ENCODE assay signal across 24 cellular contexts in genomic region chr22:38741576-38741975, GRCh38. TPM values are rescaled to one million over a fixed set of nuclear protein-coding genes. Genes with fewer than 3 reads are reported as not detected.
DNase-seq lines count a peak whose midpoint lies in the region; ATAC-seq and TF ChIP-seq lines count a peak whose summit lies in the region.
"Had no signal": no experiment of that assay in that cellular context is flagged by ENCODE, and none has a peak within 500 bp of the region (broad histone marks: within the 10 kb centered on the region; RNA-seq: fewer than 3 reads in every experiment).

No MANE protein-coding gene starts in this region.

- ATAC-seq in activated naive CD8-positive, alpha-beta T cell treated with anti-CD3 and anti-CD28 coated beads, Interleukin-2, amount 10 ng/mL, durations not matched to agents 7 days and 5 days (ENCODE audit: low read depth), result no peak
- ATAC-seq: activated CD4-positive, CD25-positive, alpha-beta regulatory T cell treated with anti-CD3 and anti-CD28 coated beads, Interleukin-2, amount 50 U/mL, for 24 hours had no signal

- H2AFZ ChIP-seq in osteoblast (ENCODE audit: low read length), result no peak overlapping the region

- intact Hi-C loops in lower leg skin (cut with DNase I; ENCODE audit: low total_unique reads), result no loop called here

- TF ChIP-seq CTCF in osteoblast (IDR thresholded peaks at IDR 0.05; ENCODE audit: extremely low read depth, low read depth, low read length) (no peak), suprapubic skin (IDR thresholded peaks at IDR 0.05) (no peak), lower leg skin (IDR thresholded peaks at IDR 0.05) (no peak), GM10266 (IDR thresholded peaks at IDR 0.05; ENCODE audit: control insufficient read depth, insufficient read depth, low read depth, missing control alignments) (no peak)

- CTCF ChIA-PET in activated naive CD4-positive, alpha-beta T cell treated with anti-CD3 and anti-CD28 coated beads, Interleukin-2, amount 10 ng/mL, durations not matched to agents 7 days and 5 days (lab: Charles Lee), result no interaction called here
- CTCF ChIA-PET in CD8-positive, alpha-beta memory T cell (lab: Charles Lee), result interaction anchor here (2.0 kb wide), 1 partner anchor 10 kb away, joined by 9 read pairs; no protein-coding TSS in a partner anchor

- no peaks in the 10 kb centered on the region for H3K9me3 ChIP-seq in CD8-positive, alpha-beta memory T cell (ENCODE audit: low read length)
- H3K9me3 ChIP-seq in osteoblast (ENCODE audit: low read depth, low read length) (no peaks in the 10 kb centered on the region), suprapubic skin (no peaks in the 10 kb centered on the region)
- H3K9me3 ChIP-seq: spleen had no signal

- peaks cover 3% of the 10 kb centered on the region for H4K20me1 ChIP-seq in osteoblast (ENCODE audit: insufficient read depth, low read length)

- H3K4me3 Mint-ChIP-seq in activated naive CD4-positive, alpha-beta T cell treated with anti-CD3 and anti-CD28 coated beads, Interleukin-2, amount 10 ng/mL, durations not matched to agents 7 days and 5 days, result no peak overlapping the region
- no peak overlapping the region for H3K4me3 Mint-ChIP-seq in CD8-positive, alpha-beta memory T cell
- H3K4me3 Mint-ChIP-seq in activated naive CD8-positive, alpha-beta T cell treated with anti-CD3 and anti-CD28 coated beads, Interleukin-2, amount 10 ng/mL, durations not matched to agents 7 days and 5 days, result no peak overlapping the region
- H3K4me3 Mint-ChIP-seq: brain, CD14-positive monocyte had no signal

- H3K9me3 Mint-ChIP-seq in activated naive CD4-positive, alpha-beta T cell treated with anti-CD3 and anti-CD28 coated beads, Interleukin-2, amount 10 ng/mL, durations not matched to agents 7 days and 5 days, result no peaks in the 10 kb centered on the region
- no peaks in the 10 kb centered on the region for H3K9me3 Mint-ChIP-seq in CD8-positive, alpha-beta memory T cell
- no peaks in the 10 kb centered on the region for H3K9me3 Mint-ChIP-seq in activated naive CD8-positive, alpha-beta T cell treated with anti-CD3 and anti-CD28 coated beads, Interleukin-2, amount 10 ng/mL, durations not matched to agents 7 days and 5 days
- H3K9me3 Mint-ChIP-seq: brain, CD14-positive monocyte had no signal

- peaks cover 63% of the 10 kb centered on the region for H3K4me1 ChIP-seq in CD8-positive, alpha-beta memory T cell (ENCODE audit: insufficient read depth, low read length)
- H3K4me1 ChIP-seq in osteoblast (ENCODE audit: insufficient read depth, low read length) (no peaks in the 10 kb centered on the region), suprapubic skin (no peaks in the 10 kb centered on the region)

- no peaks in the 10 kb centered on the region for H3K79me2 ChIP-seq in osteoblast (ENCODE audit: insufficient read depth, low read length)

- peaks cover 62% of the 10 kb centered on the region for H3K4me1 Mint-ChIP-seq in activated naive CD4-positive, alpha-beta T cell treated with anti-CD3 and anti-CD28 coated beads, Interleukin-2, amount 10 ng/mL, durations not matched to agents 7 days and 5 days
- H3K4me1 Mint-ChIP-seq in CD8-positive, alpha-beta memory T cell, result peaks cover 35 to 76% (median 38%) of the 10 kb centered on the region in 3 donors
- peaks cover 22% of the 10 kb centered on the region for H3K4me1 Mint-ChIP-seq in activated naive CD8-positive, alpha-beta T cell treated with anti-CD3 and anti-CD28 coated beads, Interleukin-2, amount 10 ng/mL, durations not matched to agents 7 days and 5 days
- H3K4me1 Mint-ChIP-seq: brain, CD14-positive monocyte had no signal

- TF ChIP-seq EP300 in suprapubic skin (IDR thresholded peaks at IDR 0.05), result no peak

- no peak overlapping the region for H3K27ac ChIP-seq in CD8-positive, alpha-beta memory T cell (ENCODE audit: low read depth, low read length)
- H3K27ac ChIP-seq in osteoblast (ENCODE audit: low read depth, low read length), result no peak overlapping the region
- no peak overlapping the region for H3K27ac ChIP-seq in suprapubic skin
- H3K27ac ChIP-seq: coronary artery, HL-60 had no signal

- no peak overlapping the region for H3K4me3 ChIP-seq in CD8-positive, alpha-beta memory T cell (ENCODE audit: low read length)
- H3K4me3 ChIP-seq in osteoblast (ENCODE audit: insufficient read depth, low read length) (no peak overlapping the region), suprapubic skin (no peak overlapping the region), lower leg skin (ENCODE audit: low read depth, poor library complexity, severe bottlenecking) (no peak overlapping the region)
- H3K4me3 ChIP-seq: coronary artery, lung, spleen had no signal

- TF ChIP-seq POLR2A in suprapubic skin (IDR thresholded peaks at IDR 0.05) (no peak), lower leg skin (IDR thresholded peaks at IDR 0.05) (no peak)

- peak overlapping the region; percentile 80 for H3K27ac Mint-ChIP-seq in activated naive CD4-positive, alpha-beta T cell treated with anti-CD3 and anti-CD28 coated beads, Interleukin-2, amount 10 ng/mL, durations not matched to agents 7 days and 5 days
- peak overlapping the region in 7 of 8 donors; percentile 45 to 93 (median 72) for H3K27ac Mint-ChIP-seq in CD8-positive, alpha-beta memory T cell
- peak overlapping the region; percentile 67 for H3K27ac Mint-ChIP-seq in activated naive CD8-positive, alpha-beta T cell treated with anti-CD3 and anti-CD28 coated beads, Interleukin-2, amount 10 ng/mL, durations not matched to agents 7 days and 5 days

- no peaks in the 10 kb centered on the region for H3K27me3 Mint-ChIP-seq in activated naive CD4-positive, alpha-beta T cell treated with anti-CD3 and anti-CD28 coated beads, Interleukin-2, amount 10 ng/mL, durations not matched to agents 7 days and 5 days
- no peaks in the 10 kb centered on the region for H3K27me3 Mint-ChIP-seq in CD8-positive, alpha-beta memory T cell
- H3K27me3 Mint-ChIP-seq in activated naive CD8-positive, alpha-beta T cell treated with anti-CD3 and anti-CD28 coated beads, Interleukin-2, amount 10 ng/mL, durations not matched to agents 7 days and 5 days, result no peaks in the 10 kb centered on the region
- H3K27me3 Mint-ChIP-seq: brain had no signal

- no peak for DNase-seq in activated naive CD4-positive, alpha-beta T cell treated with anti-CD3 and anti-CD28 coated beads, Interleukin-2, amount 10 ng/mL, durations not matched to agents 7 days and 5 days
- no peak for DNase-seq in activated naive CD4-positive, alpha-beta T cell (lab: John Stamatoyannopoulos, UW)
- DNase-seq in CD8-positive, alpha-beta memory T cell, result peak in 1 of 5 donors; percentile 18
- no peak for DNase-seq in activated naive CD8-positive, alpha-beta T cell treated with anti-CD3 and anti-CD28 coated beads, Interleukin-2, amount 10 ng/mL, durations not matched to agents 7 days and 5 days
- DNase-seq in osteoblast (ENCODE audit: insufficient read length, low spot score, missing footprints) (peak; percentile 53), suprapubic skin (ENCODE audit: low spot score in 2 of 2) (no peak), lower leg skin (ENCODE audit: low spot score in 2 of 2) (no peak), GM10266 (ENCODE audit: extremely low spot score) (no peak)
- DNase-seq: ACHN; DMS153; GF-D8; glutamatergic neuron; IMR-90; NCI-H1417 treated with DMSO at 0.1 percent for 48 hours; NCI-H510A; occipital lobe; spleen; stimulated activated CD4-positive, alpha-beta T cell treated with anti-CD3 and anti-CD28 coated beads, Interleukin-4, amount 100 ng/mL, for 4 hours had no signal

- POLR2A ChIA-PET in CD8-positive, alpha-beta memory T cell (lab: Charles Lee), result interaction anchor here (2.0 to 13.9 kb wide), 2 partner anchors 8 to 9 kb away, joined by 31 to 275 read pairs; partner anchors contain the start of gene SUN2
- POLR2A ChIA-PET in activated naive CD8-positive, alpha-beta T cell treated with anti-CD3 and anti-CD28 coated beads, Interleukin-2, amount 10 ng/mL, durations not matched to agents 7 days and 5 days (lab: Charles Lee), result interaction anchor here (0.7 to 16.1 kb wide), 3 partner anchors 9 to 22 kb away, joined by 3 to 386 read pairs (median 40); partner anchors contain the start of gene SUN2

- peaks cover 98% of the 10 kb centered on the region for H3K36me3 ChIP-seq in CD8-positive, alpha-beta memory T cell (ENCODE audit: insufficient read depth, low read length)
- peaks cover 84% of the 10 kb centered on the region for H3K36me3 ChIP-seq in osteoblast (ENCODE audit: insufficient read depth, low read length)
- H3K36me3 ChIP-seq in suprapubic skin, result peaks cover 99% of the 10 kb centered on the region

- 96% methylated on average over 10 of the region's 10 CpGs for WGBS in suprapubic skin
- 96% methylated on average over 10 of the region's 10 CpGs for WGBS in lower leg skin, 2 donors

- H3K4me2 ChIP-seq in osteoblast (ENCODE audit: insufficient read depth, low read length), result no peak overlapping the region

- peaks cover 82% of the 10 kb centered on the region for H3K36me3 Mint-ChIP-seq in activated naive CD4-positive, alpha-beta T cell treated with anti-CD3 and anti-CD28 coated beads, Interleukin-2, amount 10 ng/mL, durations not matched to agents 7 days and 5 days
- peaks cover 15 to 99% (median 18%) of the 10 kb centered on the region in 3 donors for H3K36me3 Mint-ChIP-seq in CD8-positive, alpha-beta memory T cell
- peaks cover 46% of the 10 kb centered on the region for H3K36me3 Mint-ChIP-seq in activated naive CD8-positive, alpha-beta T cell treated with anti-CD3 and anti-CD28 coated beads, Interleukin-2, amount 10 ng/mL, durations not matched to agents 7 days and 5 days

- H3K27me3 ChIP-seq in CD8-positive, alpha-beta memory T cell (ENCODE audit: insufficient read depth, low read length, poor library complexity, severe bottlenecking), result no peaks in the 10 kb centered on the region
- H3K27me3 ChIP-seq in osteoblast (ENCODE audit: insufficient read depth, low read length), result no peaks in the 10 kb centered on the region
- no peaks in the 10 kb centered on the region for H3K27me3 ChIP-seq in suprapubic skin
- H3K27me3 ChIP-seq: spleen had no signal

RNA-seq across cellular contexts. Expression of gene SUN2, which starts 14.2 kb away (rescaled TPM):
- 100 to 1,000 TPM; 168 to 185 TPM for total RNA-seq in CD8-positive, alpha-beta memory T cell
- 753 TPM for polyA plus RNA-seq in CD8-positive, alpha-beta memory T cell
- total RNA-seq in activated naive CD8-positive, alpha-beta T cell treated with anti-CD3 and anti-CD28 coated beads, Interleukin-2, amount 10 ng/mL, durations not matched to agents 7 days and 5 days, result 100 to 1,000 TPM; 607 to 626 TPM
- total RNA-seq in osteoblast (95.2 and 105 TPM in 2 replicates), suprapubic skin (100 to 1,000 TPM; 186 to 262 (median 232) TPM), lower leg skin (100 to 1,000 TPM; 231 to 344 (median 282) TPM)

RNA-seq across cellular contexts. Expression of gene GTPBP1, which starts 35.8 kb away (rescaled TPM):
- total RNA-seq in CD8-positive, alpha-beta memory T cell, result 10 to 100 TPM; 62.7 to 63.7 TPM
- 28.2 TPM for polyA plus RNA-seq in CD8-positive, alpha-beta memory T cell
- 10 to 100 TPM; 98.6 TPM for total RNA-seq in activated naive CD8-positive, alpha-beta T cell treated with anti-CD3 and anti-CD28 coated beads, Interleukin-2, amount 10 ng/mL, durations not matched to agents 7 days and 5 days
- total RNA-seq in osteoblast (28.3 and 34.7 TPM in 2 replicates), suprapubic skin (100 to 1,000 TPM in 1 of 4 donors, 10 to 100 TPM in 3; 73.0 to 100 (median 76.8) TPM), lower leg skin (10 to 100 TPM; 53.1 to 79.9 (median 72.7) TPM)

RNA-seq across cellular contexts. Expression of gene JOSD1, which starts 40.8 kb away (rescaled TPM):
- total RNA-seq in CD8-positive, alpha-beta memory T cell, result 10 to 100 TPM; 86.0 to 96.4 TPM
- 9.3 TPM for polyA plus RNA-seq in CD8-positive, alpha-beta memory T cell
- total RNA-seq in activated naive CD8-positive, alpha-beta T cell treated with anti-CD3 and anti-CD28 coated beads, Interleukin-2, amount 10 ng/mL, durations not matched to agents 7 days and 5 days, result 10 to 100 TPM; 59.1 to 61.6 TPM
- total RNA-seq in osteoblast (82.2 and 86.1 TPM in 2 replicates), suprapubic skin (10 to 100 TPM; 51.4 to 87.4 (median 62.3) TPM), lower leg skin (10 to 100 TPM; 52.0 to 90.6 (median 68.0) TPM)

RNA-seq across cellular contexts. Expression of gene DNAL4, which starts 52.4 kb away (rescaled TPM):
- total RNA-seq in CD8-positive, alpha-beta memory T cell, result 1 to 10 TPM; 9.1 to 9.6 TPM
- polyA plus RNA-seq in CD8-positive, alpha-beta memory T cell, result 12.3 TPM
- total RNA-seq in activated naive CD8-positive, alpha-beta T cell treated with anti-CD3 and anti-CD28 coated beads, Interleukin-2, amount 10 ng/mL, durations not matched to agents 7 days and 5 days, result 10 to 100 TPM in 1 of 2 experiments, 1 to 10 TPM in 1; 9.3 to 12.0 TPM
- total RNA-seq in osteoblast (15.9 and 17.0 TPM in 2 replicates), suprapubic skin (10 to 100 TPM; 21.8 to 27.7 (median 27.6) TPM), lower leg skin (10 to 100 TPM; 15.3 to 24.2 (median 23.7) TPM)

RNA-seq across cellular contexts. Expression of gene TOMM22, which starts 59.8 kb away (rescaled TPM):
- total RNA-seq in CD8-positive, alpha-beta memory T cell, result 100 to 1,000 TPM; 207 to 210 TPM
- 61.4 TPM for polyA plus RNA-seq in CD8-positive, alpha-beta memory T cell
- 10 to 100 TPM; 58.7 to 60.4 TPM for total RNA-seq in activated naive CD8-positive, alpha-beta T cell treated with anti-CD3 and anti-CD28 coated beads, Interleukin-2, amount 10 ng/mL, durations not matched to agents 7 days and 5 days
- total RNA-seq in osteoblast (57.2 and 60.4 TPM in 2 replicates), suprapubic skin (10 to 100 TPM; 15.6 to 56.2 (median 36.7) TPM), lower leg skin (10 to 100 TPM; 24.8 to 42.2 (median 34.5) TPM)
